20 cellular contexts compared by ENCODE assay signal in the genomic region with DNA sequence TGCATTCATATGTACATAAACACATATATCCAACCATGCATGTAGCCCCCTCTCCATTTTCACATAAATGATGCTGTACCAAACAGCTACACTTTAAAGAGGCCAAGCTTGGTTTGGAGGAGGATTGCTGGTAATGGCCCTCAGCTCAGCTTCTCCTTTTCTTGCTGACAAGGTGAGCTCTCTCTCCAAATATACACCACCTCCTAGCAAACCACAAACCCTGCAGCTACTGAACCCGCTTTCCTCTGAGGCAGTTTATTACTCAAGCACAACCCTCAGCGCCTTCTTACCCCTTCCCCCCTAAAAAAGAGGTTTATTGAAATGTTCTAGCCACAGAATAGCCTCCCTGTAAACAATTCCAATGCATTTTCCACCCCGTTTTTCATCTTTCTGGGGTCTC. TPM values are rescaled to one million over a fixed set of nuclear protein-coding genes. Genes with fewer than 3 reads are reported as not detected.
DNase-seq lines count a peak whose midpoint lies in the region; ATAC-seq, FAIRE-seq and TF ChIP-seq lines count a peak whose summit lies in the region.
"Had no signal": no experiment of that assay in that cellular context is flagged by ENCODE, and none has a peak within 500 bp of the region (broad histone marks: within the 10 kb centered on the region; RNA-seq: fewer than 3 reads in every experiment).

No MANE protein-coding gene starts in this region.

- TF ChIP-seq POLR2A in H54 (IDR thresholded peaks at IDR 0.05; ENCODE audit: low read depth, low read length) = no peak
- TF ChIP-seq POLR2A in suprapubic skin (IDR thresholded peaks at IDR 0.05) = no peak

- no peak for ATAC-seq in stimulated activated naive CD8-positive, alpha-beta T cell treated with anti-CD3 and anti-CD28 coated beads, Interleukin-15, amount 100 ng/mL, for 72 hours
- ATAC-seq in stimulated activated naive CD8-positive, alpha-beta T cell treated with anti-CD3 and anti-CD28 coated beads, Interleukin-15, Interleukin-2, amounts not matched to agents 100 U/mL and 50 U/mL, for 24 hours = no peak
- ATAC-seq in HG02610 (IDR thresholded peaks at IDR 0.05; ENCODE audit: unreplicated experiment) = peak; percentile 51
- ATAC-seq in stimulated activated naive B cell treated with anti-CD40 and anti-IgM and Interleukin-4, amounts not matched to agents 10 μg/mL and 1 μg/mL and 100 μg/mL, for 72 hours (replicated peaks) = peak; percentile 85
- ATAC-seq: naive thymus-derived CD4-positive, alpha-beta T cell had no signal

- TF ChIP-seq CTCF in suprapubic skin (IDR thresholded peaks at IDR 0.05) = no peak

- FAIRE-seq in H54 (lab: Jason Lieb, UNC) = no peak
- FAIRE-seq: endothelial cell of umbilical vein, GM18507, HTR-8/SVneo, keratinocyte, TTC549 had no signal

- no peaks in the 10 kb centered on the region for H3K9me3 ChIP-seq in HAP-1
- no peaks in the 10 kb centered on the region for H3K9me3 ChIP-seq in suprapubic skin
- H3K9me3 ChIP-seq: breast epithelium, SK-N-SH had no signal

- no peak for TF ChIP-seq EP300 in suprapubic skin (IDR thresholded peaks at IDR 0.05)

- H3K36me3 ChIP-seq in HAP-1 (replicated peaks) = no peaks in the 10 kb centered on the region
- no peaks in the 10 kb centered on the region for H3K36me3 ChIP-seq in suprapubic skin
- H3K36me3 ChIP-seq: breast epithelium had no signal

- 79% methylated on average over 3 of the region's 3 CpGs for WGBS in suprapubic skin

- H3K4me3 Mint-ChIP-seq in stimulated activated naive CD8-positive, alpha-beta T cell treated with anti-CD3 and anti-CD28 coated beads, Interleukin-15, amount 100 ng/mL, for 72 hours = peak overlapping the region; percentile 5 to 63
- peak overlapping the region in 1 of 2 donors; percentile 50 for H3K4me3 Mint-ChIP-seq in stimulated activated naive B cell treated with anti-CD40 and anti-IgM and Interleukin-4, amounts not matched to agents 10 μg/mL and 1 μg/mL and 100 μg/mL, for 72 hours
- H3K4me3 Mint-ChIP-seq: activated CD4-positive, alpha-beta memory T cell treated with anti-CD3 and anti-CD28 coated beads for 36 hours had no signal

- H3K27ac ChIP-seq in suprapubic skin = no peak overlapping the region
- H3K27ac ChIP-seq: breast epithelium had no signal

- H3K9me3 Mint-ChIP-seq in stimulated activated naive CD8-positive, alpha-beta T cell treated with anti-CD3 and anti-CD28 coated beads, Interleukin-15, amount 100 ng/mL, for 72 hours = peaks cover 0 to 7% of the 10 kb centered on the region in 2 donors
- H3K9me3 Mint-ChIP-seq in stimulated activated naive B cell treated with anti-CD40 and anti-IgM and Interleukin-4, amounts not matched to agents 10 μg/mL and 1 μg/mL and 100 μg/mL, for 72 hours = peaks cover 3 to 6% of the 10 kb centered on the region in 2 donors
- H3K9me3 Mint-ChIP-seq: activated CD4-positive, alpha-beta memory T cell treated with anti-CD3 and anti-CD28 coated beads for 36 hours; naive thymus-derived CD4-positive, alpha-beta T cell had no signal

- H3K4me3 ChIP-seq in HAP-1 (no peak overlapping the region), suprapubic skin (no peak overlapping the region)
- H3K4me3 ChIP-seq: breast epithelium had no signal

- peaks cover 9% of the 10 kb centered on the region for H3K27me3 Mint-ChIP-seq in stimulated activated naive CD8-positive, alpha-beta T cell treated with anti-CD3 and anti-CD28 coated beads, Interleukin-15, amount 100 ng/mL, for 72 hours
- no peaks in the 10 kb centered on the region for H3K27me3 Mint-ChIP-seq in stimulated activated naive B cell treated with anti-CD40 and anti-IgM and Interleukin-4, amounts not matched to agents 10 μg/mL and 1 μg/mL and 100 μg/mL, for 72 hours

- H3K27me3 ChIP-seq in HAP-1 (ENCODE audit: low read depth) = no peaks in the 10 kb centered on the region
- H3K27me3 ChIP-seq in suprapubic skin = no peaks in the 10 kb centered on the region
- H3K27me3 ChIP-seq: breast epithelium had no signal

- peaks cover 86% of the 10 kb centered on the region for H3K4me1 Mint-ChIP-seq in stimulated activated naive CD8-positive, alpha-beta T cell treated with anti-CD3 and anti-CD28 coated beads, Interleukin-15, amount 100 ng/mL, for 72 hours
- H3K4me1 Mint-ChIP-seq in stimulated activated naive B cell treated with anti-CD40 and anti-IgM and Interleukin-4, amounts not matched to agents 10 μg/mL and 1 μg/mL and 100 μg/mL, for 72 hours = peaks cover 51 to 86% of the 10 kb centered on the region in 2 donors

- H3K27ac Mint-ChIP-seq in stimulated activated naive CD8-positive, alpha-beta T cell treated with anti-CD3 and anti-CD28 coated beads, Interleukin-15, amount 100 ng/mL, for 72 hours = peak overlapping the region; percentile 15 to 86
- peak overlapping the region; percentile 43 for H3K27ac Mint-ChIP-seq in stimulated activated naive B cell treated with anti-CD40 and anti-IgM and Interleukin-4, amounts not matched to agents 10 μg/mL and 1 μg/mL and 100 μg/mL, for 72 hours
- H3K27ac Mint-ChIP-seq: activated CD4-positive, alpha-beta memory T cell treated with anti-CD3 and anti-CD28 coated beads for 36 hours had no signal

- in situ Hi-C loops in HAP-1 (cut with MboI; ENCODE audit: low sequenced_read_pairs) = no loop called here

- peaks cover 10 to 11% of the 10 kb centered on the region in 2 donors for H3K36me3 Mint-ChIP-seq in stimulated activated naive B cell treated with anti-CD40 and anti-IgM and Interleukin-4, amounts not matched to agents 10 μg/mL and 1 μg/mL and 100 μg/mL, for 72 hours
- H3K36me3 Mint-ChIP-seq: activated CD4-positive, alpha-beta memory T cell treated with anti-CD3 and anti-CD28 coated beads for 36 hours had no signal

- no peak for DNase-seq in stimulated activated naive CD8-positive, alpha-beta T cell treated with anti-CD3 and anti-CD28 coated beads, Interleukin-15, amount 100 ng/mL, for 72 hours
- DNase-seq in stimulated activated naive CD8-positive, alpha-beta T cell treated with anti-CD3 and anti-CD28 coated beads, Interleukin-15, Interleukin-2, amounts not matched to agents 100 U/mL and 50 U/mL, for 24 hours = no peak
- DNase-seq in SKM-1 (lab: John Stamatoyannopoulos, UW; ENCODE audit: unreplicated experiment) (peak; percentile 45), H54 (ENCODE audit: insufficient read length, low spot score) (no peak), HAP-1 (ENCODE audit: low spot score in 2 of 2) (no peak), suprapubic skin (ENCODE audit: low spot score in 2 of 2) (no peak)
- no peak for DNase-seq in stimulated activated naive B cell treated with anti-CD40 and anti-IgM and Interleukin-4, amounts not matched to agents 10 μg/mL and 1 μg/mL and 100 μg/mL, for 72 hours
- DNase-seq: activated CD4-positive, alpha-beta memory T cell treated with anti-CD3 and anti-CD28 coated beads for 36 hours; foreskin fibroblast; mammary epithelial cell; NCI-H146; SK-N-SH had no signal

- peaks cover 11% of the 10 kb centered on the region for H3K4me1 ChIP-seq in HAP-1
- H3K4me1 ChIP-seq in suprapubic skin = no peaks in the 10 kb centered on the region
- H3K4me1 ChIP-seq: breast epithelium had no signal

RNA-seq across cellular contexts. Expression of a gene that starts 54.0 kb away (rescaled TPM):
- 10 to 100 TPM; 26.4 to 33.0 (median 31.5) TPM for total RNA-seq in suprapubic skin

RNA-seq across cellular contexts. Expression of a gene that starts 54.4 kb away (rescaled TPM):
- total RNA-seq in suprapubic skin = 100 to 1,000 TPM in 1 of 4 donors, 10 to 100 TPM in 3; 66.5 to 134 (median 84.9) TPM

Comparison
In these comparisons a context has a peak if more than half of its experiments do, and no peak if none do; other contexts are left out.
1. ATAC-seq: peak in HG02610 (single experiment) and stimulated activated naive B cell treated with anti-CD40 and anti-IgM and Interleukin-4, amounts not matched to agents 10 μg/mL and 1 μg/mL and 100 μg/mL, for 72 hours (2 of 2); none in stimulated activated naive CD8-positive, alpha-beta T cell treated with anti-CD3 and anti-CD28 coated beads, Interleukin-15, amount 100 ng/mL, for 72 hours (single experiment) and stimulated activated naive CD8-positive, alpha-beta T cell treated with anti-CD3 and anti-CD28 coated beads, Interleukin-15, Interleukin-2, amounts not matched to agents 100 U/mL and 50 U/mL, for 24 hours (single experiment).